Comparison of ENCODE assay signal across 8 cellular contexts in the genomic region with DNA sequence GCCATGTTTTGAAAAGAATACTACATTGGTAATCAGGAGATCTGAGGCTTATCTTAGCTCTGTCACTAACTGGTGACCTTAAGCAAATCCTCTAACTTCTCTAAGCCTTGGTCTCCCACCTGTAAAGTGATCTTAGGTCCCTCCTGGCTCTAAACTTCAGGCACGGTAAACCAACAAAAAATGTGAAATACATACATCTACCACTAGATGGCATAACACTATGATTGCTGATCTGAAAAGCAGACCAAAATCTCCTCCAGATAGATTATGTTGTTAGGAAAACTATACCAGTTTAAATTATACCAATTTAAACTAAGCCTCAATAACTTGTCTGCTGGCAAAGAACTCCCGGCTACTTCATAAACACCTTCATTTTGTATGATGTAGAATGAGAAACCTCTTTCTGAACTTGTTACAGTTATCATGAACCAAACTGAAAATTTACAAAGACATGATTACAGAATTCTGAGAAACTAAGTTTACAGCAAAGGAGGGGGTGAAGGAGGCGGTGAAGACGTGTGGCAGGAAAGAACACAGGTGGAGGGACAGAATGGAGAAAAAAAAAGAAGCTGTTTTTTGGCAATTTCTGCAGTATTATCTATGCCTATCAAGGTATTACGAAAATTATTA.
DNase-seq lines count a peak whose midpoint lies in the region; ATAC-seq and TF ChIP-seq lines count a peak whose summit lies in the region.

No MANE protein-coding gene starts in this region.

- TF ChIP-seq CTCF in RWPE1 (conservative IDR thresholded peaks at IDR 0.05; ENCODE audit: low read depth), result peak; percentile 76

- ATAC-seq in naive thymus-derived CD4-positive, alpha-beta T cell, result peak; percentile 82
- ATAC-seq in GM18502 (IDR thresholded peaks at IDR 0.05; ENCODE audit: poor library complexity, unreplicated experiment) (no peak), GM19452 (IDR thresholded peaks at IDR 0.05; ENCODE audit: unreplicated experiment) (no peak)

- CTCF ChIA-PET in RWPE1 (lab: Yijun Ruan, JAX), result interaction anchor here (0.7 to 1.3 kb wide), 5 partner anchors 16 to 102 kb away, joined by 3 to 5 read pairs (median 3); no protein-coding TSS in a partner anchor
- CTCF ChIA-PET in naive thymus-derived CD4-positive, alpha-beta T cell (lab: Charles Lee), result interaction anchor here (0.7 to 5.4 kb wide), 11 partner anchors 16 to 692 kb away, joined by 3 to 70 read pairs (median 3); partner anchors contain the start of gene ADM

- intact Hi-C loops in naive thymus-derived CD4-positive, alpha-beta T cell (cut with micrococcal nuclease), result loop anchor here (1.0 to 10.0 kb wide), 7 partner anchors 99 to 529 kb away; no protein-coding TSS in a partner anchor

- no peak for TF ChIP-seq POLR2A in erythroblast (IDR thresholded peaks at IDR 0.05; ENCODE audit: low read length)

- no peaks in the 10 kb centered on the region for H3K4me1 Mint-ChIP-seq in naive thymus-derived CD4-positive, alpha-beta T cell

- peaks cover 0 to 9% (median 4%) of the 10 kb centered on the region in 5 donors for H3K36me3 Mint-ChIP-seq in naive thymus-derived CD4-positive, alpha-beta T cell

- peaks cover 0 to 3% (median 0%) of the 10 kb centered on the region in 3 experiments for H3K9me3 ChIP-seq in naive thymus-derived CD4-positive, alpha-beta T cell (ENCODE audit: control insufficient read depth in 2 of 3, low read length in 3 of 3)

- no peak overlapping the region for H3K4me3 ChIP-seq in naive thymus-derived CD4-positive, alpha-beta T cell (ENCODE audit: low read length)

- peaks cover 0 to 16% (median 0%) of the 10 kb centered on the region in 5 donors for H3K27me3 Mint-ChIP-seq in naive thymus-derived CD4-positive, alpha-beta T cell

- H3K27ac Mint-ChIP-seq in naive thymus-derived CD4-positive, alpha-beta T cell, result no peak overlapping the region

- H3K9me3 Mint-ChIP-seq in naive thymus-derived CD4-positive, alpha-beta T cell, result peaks cover 0 to 17% (median 5%) of the 10 kb centered on the region in 11 donors

- no peaks in the 10 kb centered on the region for H3K27me3 ChIP-seq in naive thymus-derived CD4-positive, alpha-beta T cell (ENCODE audit: control insufficient read depth in 2 of 2, insufficient read depth in 2 of 2, low read length in 2 of 2)

- no peaks in the 10 kb centered on the region for H3K4me1 ChIP-seq in naive thymus-derived CD4-positive, alpha-beta T cell (ENCODE audit: control insufficient read depth in 2 of 2, insufficient read depth in 2 of 2, low read length in 2 of 2)

- POLR2A ChIA-PET in RWPE1 (lab: Yijun Ruan, JAX; ENCODE audit: low non-redundant PET), result no interaction called here
- POLR2A ChIA-PET in naive thymus-derived CD4-positive, alpha-beta T cell (lab: Charles Lee), result interaction anchor here (0.7 kb wide), 1 partner anchor 121 kb away, joined by 3 read pairs; no protein-coding TSS in a partner anchor

- peak; percentile 39 for DNase-seq in SIG-M5 treated with dmso at 0.1 percent for 504 hours (lab: John Stamatoyannopoulos, UW; ENCODE audit: unreplicated experiment)
- DNase-seq in SIG-M5 (lab: John Stamatoyannopoulos, UW), result no peak
- peak; percentile 43 for DNase-seq in LHCN-M2 (ENCODE audit: low read depth)
- peak; percentile 43 for DNase-seq in RWPE1 (ENCODE audit: low spot score)
- peak; percentile 37 to 69 for DNase-seq in erythroblast (lab: John Stamatoyannopoulos, UW)
- DNase-seq in naive thymus-derived CD4-positive, alpha-beta T cell, result peak in 7 of 9 donors; percentile 10 to 55 (median 44)

- H3K36me3 ChIP-seq in naive thymus-derived CD4-positive, alpha-beta T cell (ENCODE audit: control insufficient read depth in 2 of 3, insufficient read depth in 3 of 3, low read length in 3 of 3), result no peaks in the 10 kb centered on the region

- H3K4me3 Mint-ChIP-seq in naive thymus-derived CD4-positive, alpha-beta T cell, result no peak overlapping the region

- no peak overlapping the region for H3K27ac ChIP-seq in RWPE1
- no peak overlapping the region for H3K27ac ChIP-seq in naive thymus-derived CD4-positive, alpha-beta T cell (ENCODE audit: low read depth, low read length)
